Comparison of ENCODE assay signal across 9 cellular contexts in the genomic region with DNA sequence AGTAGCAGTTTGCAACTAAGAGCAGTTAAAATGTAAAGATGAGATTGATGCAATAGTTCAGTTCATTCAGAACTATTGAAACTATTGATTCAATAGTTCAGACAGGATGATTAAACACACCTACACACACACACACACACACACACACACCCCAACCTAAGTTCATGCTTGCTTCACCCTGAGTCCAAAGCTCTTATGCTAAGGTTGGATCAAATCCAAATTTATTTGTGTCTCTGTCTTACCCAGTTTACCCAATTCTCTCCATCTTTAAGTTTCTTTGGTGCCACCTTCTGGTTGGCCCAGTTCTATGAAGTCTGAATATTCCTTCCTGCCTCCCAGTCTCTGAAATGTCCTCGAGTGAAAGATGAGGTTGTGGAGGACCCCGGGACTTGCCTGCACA. TPM values are rescaled to one million over a fixed set of nuclear protein-coding genes. Genes with fewer than 3 reads are reported as not detected.
DNase-seq lines count a peak whose midpoint lies in the region; ATAC-seq, FAIRE-seq and TF ChIP-seq lines count a peak whose summit lies in the region.
"Had no signal": no experiment of that assay in that cellular context is flagged by ENCODE, and none has a peak within 500 bp of the region (broad histone marks: within the 10 kb centered on the region; RNA-seq: fewer than 3 reads in every experiment).

No MANE protein-coding gene starts in this region.

- TF ChIP-seq POLR2A in HepG2 (IDR thresholded peaks at IDR 0.05; ENCODE audit: insufficient read depth in 1 of 2, low read depth in 2 of 2, low read length in 2 of 2), result no peak

- H3K27me3 ChIP-seq in HepG2 (ENCODE audit: control insufficient read depth in 1 of 2, insufficient read depth in 2 of 2, low read length in 2 of 2), result no peaks in the 10 kb centered on the region

- TF ChIP-seq EP300 in HepG2 (IDR thresholded peaks at IDR 0.05; ENCODE audit: low read depth in 2 of 2, low read length in 2 of 2) (no peak), HepG2 (CRISPR knock-in tag; IDR thresholded peaks at IDR 0.05; ENCODE audit: borderline replicate concordance) (no peak)

- CTCF ChIA-PET in HepG2 (lab: Yijun Ruan, JAX; ENCODE audit: low intra/inter-chr PET ratio, low total read pairs), result interaction anchor here (0.8 to 1.1 kb wide), 2 partner anchors 10 to 11 kb away, joined by 3 read pairs; no protein-coding TSS in a partner anchor

- WGBS in HepG2 (ENCODE audit: low lambda C conversion rate), result 4% methylated on average over 2 of the region's 2 CpGs

- TF ChIP-seq CTCF in HepG2 (CRISPR knock-in tag; IDR thresholded peaks at IDR 0.05), result peak; percentile 49

- H3K4me1 ChIP-seq in HepG2 (ENCODE audit: insufficient read depth, low read length), result peaks cover 5% of the 10 kb centered on the region; the same call in 1 of the 2 replicates

- POLR2A ChIA-PET in HepG2 (lab: Yijun Ruan, JAX), result no interaction called here

- H4K20me1 ChIP-seq in HepG2 (ENCODE audit: insufficient read depth, low read length), result no peaks in the 10 kb centered on the region

- no peak overlapping the region for H2AFZ ChIP-seq in HepG2 (ENCODE audit: low read length)

- BruUV-seq in HepG2 (replicated peaks; lab: Mats Ljungman, UMichigan), result no TSS peak

- no peak for TF ChIP-seq RAD21 in HepG2 (CRISPR knock-in tag; IDR thresholded peaks at IDR 0.05)

- no peak overlapping the region for H3K9ac ChIP-seq in HepG2 (ENCODE audit: insufficient read depth, low read depth, low read length)

- no peaks in the 10 kb centered on the region for H3K79me2 ChIP-seq in HepG2 (ENCODE audit: insufficient read depth, low read length)

- intact Hi-C loops in HepG2 (cut with micrococcal nuclease; ENCODE audit: unreplicated experiment), result loop anchor here (1.0 kb wide), 2 partner anchors 12 to 84 kb away; no protein-coding TSS in a partner anchor

- H3K36me3 ChIP-seq in HepG2 (replicated peaks in 1 of 2; ENCODE audit: control insufficient read depth in 1 of 2, insufficient read depth in 2 of 2, low read length in 2 of 2), result no peaks in the 10 kb centered on the region

- DNase-seq in COR-L47 (lab: John Stamatoyannopoulos, UW), result peak; percentile 19
- DNase-seq in SK-MEL-5 (ENCODE audit: low read depth, low spot score), result peak; percentile 65
- DNase-seq in HepG2 (ENCODE audit: low spot score), result peak; percentile 20
- DNase-seq in activated effector memory CD4-positive, alpha-beta T cell treated with Interleukin-2 at 50 U/mL for 16 hours, result no peak

- in situ Hi-C loops in SK-MEL-5 (cut with HindIII; ENCODE audit: low pct_unique_long_range_greater_than_20kb, low sequenced_read_pairs), result no loop called here
- in situ Hi-C loops in HepG2 (cut with HindIII; ENCODE audit: extremely low pct_ligation_motif_present, low pct_unique_long_range_greater_than_20kb), result loop anchor here (10.0 kb wide), 1 partner anchor 80 kb away; no protein-coding TSS in a partner anchor

- ATAC-seq in GM21825 (IDR thresholded peaks at IDR 0.05; ENCODE audit: unreplicated experiment) (peak; percentile 18), HepG2 (no peak), esophagus mucosa (no peak), HG03432 (IDR thresholded peaks at IDR 0.05; ENCODE audit: unreplicated experiment) (no peak), HG03342 (IDR thresholded peaks at IDR 0.05; ENCODE audit: unreplicated experiment) (no peak)

- H3K27ac ChIP-seq in HepG2 (ENCODE audit: extremely low read length, insufficient read depth, low read length), result no peak overlapping the region

- no peaks in the 10 kb centered on the region for H3K9me3 ChIP-seq in HepG2 (ENCODE audit: low read length)

- no peak for FAIRE-seq in HepG2 (lab: Jason Lieb, UNC)
- FAIRE-seq: colon had no signal

- no peak overlapping the region for H3K4me3 ChIP-seq in HepG2 (replicated peaks in 1 of 3; ENCODE audit: insufficient read depth in 1 of 3, low read depth in 2 of 3, low read length in 3 of 3)

- no peak overlapping the region for H3K4me2 ChIP-seq in HepG2 (ENCODE audit: low read depth, low read length)

TF ChIP-seq in HepG2, 621 proteins besides CTCF, POLR2A, EP300 and RAD21:
- TF ChIP-seq, protein P1, sequence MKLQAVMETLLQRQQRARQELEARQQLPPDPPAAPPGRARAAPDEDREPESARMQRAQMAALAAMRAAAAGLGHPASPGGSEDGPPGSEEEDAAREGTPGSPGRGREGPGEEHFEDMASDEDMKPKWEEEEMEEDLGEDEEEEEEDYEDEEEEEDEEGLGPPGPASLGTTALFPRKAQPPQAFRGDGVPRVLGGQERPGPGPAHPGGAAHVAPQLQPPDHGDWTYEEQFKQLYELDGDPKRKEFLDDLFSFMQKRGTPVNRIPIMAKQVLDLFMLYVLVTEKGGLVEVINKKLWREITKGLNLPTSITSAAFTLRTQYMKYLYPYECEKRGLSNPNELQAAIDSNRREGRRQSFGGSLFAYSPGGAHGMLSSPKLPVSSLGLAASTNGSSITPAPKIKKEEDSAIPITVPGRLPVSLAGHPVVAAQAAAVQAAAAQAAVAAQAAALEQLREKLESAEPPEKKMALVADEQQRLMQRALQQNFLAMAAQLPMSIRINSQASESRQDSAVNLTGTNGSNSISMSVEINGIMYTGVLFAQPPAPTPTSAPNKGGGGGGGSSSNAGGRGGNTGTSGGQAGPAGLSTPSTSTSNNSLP (IDR thresholded peaks at IDR 0.05; ENCODE audit: low read depth, low read length), result 0 out of 2 replicates have a peak, but pooled peaks have one; percentile 13
- TF ChIP-seq ZNF326 (CRISPR knock-in tag; IDR thresholded peaks at IDR 0.05; ENCODE audit: borderline replicate concordance), result no peak
TF ChIP-seq in HepG2: peak in this region for 1.

RNA-seq across cellular contexts. Expression of a gene that starts 5.1 kb away (rescaled TPM):
- total RNA-seq in SK-MEL-5 (2014; rRNA removed; shearing (Covaris generic)), result 7.5 and 9.2 TPM in 2 replicates
- polyA plus RNA-seq in SK-MEL-5 (2015; cell fraction: cytosol; rRNA removed), result 7.7 and 12.2 TPM in 2 replicates
- 2.4 and 4.6 TPM in 2 replicates for polyA plus RNA-seq in SK-MEL-5 (2015; cell fraction: nucleus; rRNA removed)
- 2.2 and 2.6 TPM in 2 replicates for total RNA-seq in HepG2 (2016; rRNA removed; fragmentation: Illumina TruSeq; extraction: Trizol)
- total RNA-seq in HepG2 (2016; cell fraction: cytosol; rRNA removed; fragmentation: Illumina TruSeq; extraction: Trizol; ENCODE audit: low read depth), result 0.30 and 0.44 TPM in 2 replicates
- total RNA-seq in HepG2 (2016; cell fraction: insoluble cytoplasmic fraction; rRNA removed; fragmentation: Illumina TruSeq; extraction: Trizol), result 0.97 and 3.1 TPM in 2 replicates
- total RNA-seq in HepG2 (2016; cell fraction: membrane; rRNA removed; fragmentation: Illumina TruSeq; extraction: Trizol), result 0.40 and 0.52 TPM in 2 replicates
- total RNA-seq in HepG2 (2016; cell fraction: nucleus; rRNA removed; fragmentation: Illumina TruSeq; extraction: Trizol), result 1.2 and 1.3 TPM in 2 replicates
- polyA plus RNA-seq in HepG2 (2011; rRNA removed), result 0.84 and 0.95 TPM in 2 replicates
- polyA plus RNA-seq in HepG2 (2011; cell fraction: cytosol; rRNA removed), result 0.55 and 0.72 TPM in 2 replicates
- 0.82 and 1.1 TPM in 2 replicates for polyA plus RNA-seq in HepG2 (2011; cell fraction: nucleus; rRNA removed)
- 0.48 and 1.1 TPM in 2 replicates for polyA plus RNA-seq in HepG2 (2012)
- 0.11 and 0.25 TPM in 2 replicates for polyA plus RNA-seq in HepG2 (2016; cell fraction: cytosol; fragmentation: Illumina TruSeq; extraction: Trizol; ENCODE audit: low read depth)
- polyA plus RNA-seq in HepG2 (2016; cell fraction: insoluble cytoplasmic fraction; fragmentation: Illumina TruSeq; extraction: Trizol; ENCODE audit: low read depth), result 1.8 TPM in 2 replicates
- polyA plus RNA-seq in HepG2 (2016; cell fraction: membrane; fragmentation: Illumina TruSeq; extraction: Trizol; ENCODE audit: low read depth), result 0.27 and 0.29 TPM in 2 replicates
- polyA plus RNA-seq in HepG2 (2016; cell fraction: nucleus; fragmentation: Illumina TruSeq; extraction: Trizol; ENCODE audit: insufficient read depth, low read depth), result 0.55 and 0.77 TPM in 2 replicates
- 0.72 and 9.3 TPM in 2 replicates for polyA minus RNA-seq in HepG2 (2011; rRNA and poly(A)+ RNA removed; ENCODE audit: low replicate concordance)
- polyA minus RNA-seq in HepG2 (2011; cell fraction: cytosol; rRNA and poly(A)+ RNA removed), result 0.62 and 1.2 TPM in 2 replicates
- polyA minus RNA-seq in HepG2 (2011; cell fraction: nucleus; rRNA and poly(A)+ RNA removed), result 3.0 TPM in 2 replicates
- 44.0 TPM for total RNA-seq in esophagus mucosa

RNA-seq across cellular contexts. Expression of a gene that starts 25.9 kb away (rescaled TPM):
- total RNA-seq in SK-MEL-5 (2014; rRNA removed; shearing (Covaris generic)), result not detected in 2 replicates
- polyA plus RNA-seq in SK-MEL-5 (2015; cell fraction: cytosol; rRNA removed), result not detected in 2 replicates
- not detected in 2 replicates for polyA plus RNA-seq in SK-MEL-5 (2015; cell fraction: nucleus; rRNA removed)
- not detected in 2 replicates for total RNA-seq in HepG2 (2016; rRNA removed; fragmentation: Illumina TruSeq; extraction: Trizol)
- not detected in 2 replicates for total RNA-seq in HepG2 (2016; cell fraction: cytosol; rRNA removed; fragmentation: Illumina TruSeq; extraction: Trizol; ENCODE audit: low read depth)
- total RNA-seq in HepG2 (2016; cell fraction: insoluble cytoplasmic fraction; rRNA removed; fragmentation: Illumina TruSeq; extraction: Trizol), result not detected in 2 replicates
- total RNA-seq in HepG2 (2016; cell fraction: membrane; rRNA removed; fragmentation: Illumina TruSeq; extraction: Trizol), result not detected in 2 replicates
- not detected in 2 replicates for total RNA-seq in HepG2 (2016; cell fraction: nucleus; rRNA removed; fragmentation: Illumina TruSeq; extraction: Trizol)
- polyA plus RNA-seq in HepG2 (2011; rRNA removed), result not detected in 2 replicates
- not detected in 2 replicates for polyA plus RNA-seq in HepG2 (2011; cell fraction: cytosol; rRNA removed)
- not detected in 2 replicates for polyA plus RNA-seq in HepG2 (2011; cell fraction: nucleus; rRNA removed)
- not detected in 2 replicates for polyA plus RNA-seq in HepG2 (2012)
- polyA plus RNA-seq in HepG2 (2016; cell fraction: cytosol; fragmentation: Illumina TruSeq; extraction: Trizol; ENCODE audit: low read depth), result not detected in 2 replicates
- polyA plus RNA-seq in HepG2 (2016; cell fraction: insoluble cytoplasmic fraction; fragmentation: Illumina TruSeq; extraction: Trizol; ENCODE audit: low read depth), result not detected in 2 replicates
- not detected in 2 replicates for polyA plus RNA-seq in HepG2 (2016; cell fraction: membrane; fragmentation: Illumina TruSeq; extraction: Trizol; ENCODE audit: low read depth)
- polyA plus RNA-seq in HepG2 (2016; cell fraction: nucleus; fragmentation: Illumina TruSeq; extraction: Trizol; ENCODE audit: insufficient read depth, low read depth), result not detected in 2 replicates
- polyA minus RNA-seq in HepG2 (2011; rRNA and poly(A)+ RNA removed; ENCODE audit: low replicate concordance), result not detected in 2 replicates
- not detected in 2 replicates for polyA minus RNA-seq in HepG2 (2011; cell fraction: cytosol; rRNA and poly(A)+ RNA removed)
- not detected in 2 replicates for polyA minus RNA-seq in HepG2 (2011; cell fraction: nucleus; rRNA and poly(A)+ RNA removed)
- 2.0 TPM for total RNA-seq in esophagus mucosa
